In the genomic region with DNA sequence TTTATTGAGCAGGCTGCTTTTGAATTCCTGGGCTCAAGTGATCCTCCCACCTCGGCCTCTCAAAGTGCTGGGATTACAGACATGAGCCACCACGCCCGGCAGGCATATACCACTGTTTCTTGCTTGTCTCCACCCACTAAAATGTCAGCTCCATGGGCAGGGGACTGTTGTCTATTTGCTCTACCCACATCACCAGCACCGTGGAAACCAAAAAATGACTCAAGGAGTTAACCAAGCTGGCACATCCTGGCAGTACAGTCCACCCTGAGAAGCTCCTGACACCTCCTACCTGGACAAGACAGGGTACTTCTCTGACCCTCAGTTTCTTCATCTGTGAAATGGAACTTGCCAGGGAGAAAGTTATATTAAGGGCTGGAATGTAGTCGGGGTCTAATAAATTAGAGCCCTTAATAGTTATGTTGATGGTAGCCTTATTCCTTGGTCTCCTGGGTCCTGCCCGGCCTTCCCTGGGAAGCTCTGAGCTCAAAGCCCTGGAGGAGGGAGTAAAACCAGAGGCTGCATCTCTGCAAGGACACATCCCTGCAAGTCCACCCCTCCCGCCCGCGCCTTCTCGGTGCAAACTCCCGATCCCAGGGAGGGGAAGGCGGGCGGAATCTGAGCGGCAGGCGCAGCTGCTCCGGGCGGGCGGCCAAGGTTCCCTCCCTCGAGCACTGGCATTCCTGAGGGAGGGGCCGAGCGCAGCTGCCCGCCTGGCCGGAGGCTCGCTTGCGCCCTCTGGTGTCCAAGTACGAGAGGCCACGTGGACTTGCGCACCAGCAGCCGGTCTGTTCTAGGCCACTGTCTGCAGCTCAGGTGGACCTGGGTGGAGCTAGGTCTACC, we compare ENCODE assay signal across 8 cellular contexts. TPM values are rescaled to one million over a fixed set of nuclear protein-coding genes. Genes with fewer than 3 reads are reported as not detected.
A peak's percentile ranks its signal among the peaks of the same experiment; 100 is the strongest.
DNase-seq lines count a peak whose midpoint lies in the region; ATAC-seq and TF ChIP-seq lines count a peak whose summit lies in the region.

No MANE protein-coding gene starts in this region.

- peak; percentile 95 for TF ChIP-seq CTCF in GM12872 (IDR thresholded peaks at IDR 0.05; ENCODE audit: insufficient read depth, low read depth, low read length)
- peak; percentile 93 for TF ChIP-seq CTCF in LNCAP (IDR thresholded peaks at IDR 0.05)
- TF ChIP-seq CTCF in fibroblast of pulmonary artery (IDR thresholded peaks at IDR 0.05; ENCODE audit: low read length, missing control alignments), result peak; percentile 84
- peak; percentile 92 for TF ChIP-seq CTCF in neural crest cell (conservative IDR thresholded peaks at IDR 0.05)

- no peaks in the 10 kb centered on the region for H3K36me3 Mint-ChIP-seq in activated T-helper 1 cell treated with anti-CD3 and anti-CD28 coated beads, Interleukin-12 subunit alpha, Interleukin-12 subunit beta, Interleukin-2, Interleukin-4 antibody, amounts not matched to agents 30 ng/mL and 10 ng/mL and 1 ng/mL, durations not matched to agents 14 hours and 24 hours and 36 hours (ENCODE audit: low read depth)
- no peaks in the 10 kb centered on the region for H3K36me3 Mint-ChIP-seq in neural crest cell (ENCODE audit: low read depth)

- H3K4me3 Mint-ChIP-seq in activated T-helper 1 cell treated with anti-CD3 and anti-CD28 coated beads, Interleukin-12 subunit alpha, Interleukin-12 subunit beta, Interleukin-2, Interleukin-4 antibody, amounts not matched to agents 30 ng/mL and 10 ng/mL and 1 ng/mL, durations not matched to agents 14 hours and 24 hours and 36 hours, result no peak overlapping the region
- H3K4me3 Mint-ChIP-seq in neural crest cell, result no peak overlapping the region

- no peak overlapping the region for H3K27ac Mint-ChIP-seq in activated T-helper 1 cell treated with anti-CD3 and anti-CD28 coated beads, Interleukin-12 subunit alpha, Interleukin-12 subunit beta, Interleukin-2, Interleukin-4 antibody, amounts not matched to agents 30 ng/mL and 10 ng/mL and 1 ng/mL, durations not matched to agents 14 hours and 24 hours and 36 hours
- no peak overlapping the region for H3K27ac Mint-ChIP-seq in neural crest cell (ENCODE audit: unreplicated experiment)

- intact Hi-C loops in activated T-helper 1 cell treated with anti-CD3 and anti-CD28 coated beads, Interleukin-12 subunit alpha, Interleukin-12 subunit beta, Interleukin-2, Interleukin-4 antibody, amounts not matched to agents 30 ng/mL and 10 ng/mL and 1 ng/mL, durations not matched to agents 14 hours and 24 hours and 36 hours (cut with micrococcal nuclease), result loop anchor here (1.0 kb wide), 1 partner anchor 93 kb away; no protein-coding TSS in a partner anchor

- no peaks in the 10 kb centered on the region for H3K4me1 Mint-ChIP-seq in activated T-helper 1 cell treated with anti-CD3 and anti-CD28 coated beads, Interleukin-12 subunit alpha, Interleukin-12 subunit beta, Interleukin-2, Interleukin-4 antibody, amounts not matched to agents 30 ng/mL and 10 ng/mL and 1 ng/mL, durations not matched to agents 14 hours and 24 hours and 36 hours (ENCODE audit: low read depth)
- no peaks in the 10 kb centered on the region for H3K4me1 Mint-ChIP-seq in neural crest cell

- peaks cover 16% of the 10 kb centered on the region for H3K27me3 Mint-ChIP-seq in activated T-helper 1 cell treated with anti-CD3 and anti-CD28 coated beads, Interleukin-12 subunit alpha, Interleukin-12 subunit beta, Interleukin-2, Interleukin-4 antibody, amounts not matched to agents 30 ng/mL and 10 ng/mL and 1 ng/mL, durations not matched to agents 14 hours and 24 hours and 36 hours (ENCODE audit: insufficient read depth)
- peaks cover 22% of the 10 kb centered on the region for H3K27me3 Mint-ChIP-seq in neural crest cell (ENCODE audit: low read depth)

- DNase-seq in RKO (ENCODE audit: low spot score), result peak; percentile 91
- peak; percentile 72 for DNase-seq in activated T-helper 1 cell treated with anti-CD3 and anti-CD28 coated beads, Interleukin-12 subunit alpha, Interleukin-12 subunit beta, Interleukin-2, Interleukin-4 antibody, amounts not matched to agents 30 ng/mL and 10 ng/mL and 1 ng/mL, durations not matched to agents 14 hours and 24 hours and 36 hours (ENCODE audit: low spot score)
- peak; percentile 95 for DNase-seq in fibroblast of pulmonary artery (ENCODE audit: low read depth)
- DNase-seq in neural crest cell (ENCODE audit: low read depth, low spot score), result peak; percentile 98
- DNase-seq in stimulated activated naive CD8-positive, alpha-beta T cell treated with anti-CD3 and anti-CD28 coated beads, Interleukin-15, Interleukin-2, amounts not matched to agents 100 U/mL and 50 U/mL, for 24 hours, result peak; percentile 94

- H3K9me3 Mint-ChIP-seq in activated T-helper 1 cell treated with anti-CD3 and anti-CD28 coated beads, Interleukin-12 subunit alpha, Interleukin-12 subunit beta, Interleukin-2, Interleukin-4 antibody, amounts not matched to agents 30 ng/mL and 10 ng/mL and 1 ng/mL, durations not matched to agents 14 hours and 24 hours and 36 hours, result no peaks in the 10 kb centered on the region
- H3K9me3 Mint-ChIP-seq in neural crest cell, result no peaks in the 10 kb centered on the region

- H3K4me3 ChIP-seq in fibroblast of pulmonary artery (replicated peaks; ENCODE audit: low read depth, low read length), result no peak overlapping the region

- peak; percentile 96 for ATAC-seq in stimulated activated naive CD8-positive, alpha-beta T cell treated with anti-CD3 and anti-CD28 coated beads, Interleukin-15, Interleukin-2, amounts not matched to agents 100 U/mL and 50 U/mL, for 24 hours
- ATAC-seq in HG02623 (IDR thresholded peaks at IDR 0.05; ENCODE audit: unreplicated experiment), result no peak

RNA-seq across cellular contexts. Expression of a gene that starts 14.1 kb away (rescaled TPM):
- not detected in 2 replicates for total RNA-seq in activated T-helper 1 cell treated with anti-CD3 and anti-CD28 coated beads, Interleukin-12 subunit alpha, Interleukin-12 subunit beta, Interleukin-2, Interleukin-4 antibody, amounts not matched to agents 30 ng/mL and 10 ng/mL and 1 ng/mL, durations not matched to agents 14 hours and 24 hours and 36 hours
- not detected in 2 replicates for total RNA-seq in neural crest cell

RNA-seq across cellular contexts. Expression of a gene that starts 17.1 kb away (rescaled TPM):
- 0.67 and 0.76 TPM in 2 replicates for total RNA-seq in activated T-helper 1 cell treated with anti-CD3 and anti-CD28 coated beads, Interleukin-12 subunit alpha, Interleukin-12 subunit beta, Interleukin-2, Interleukin-4 antibody, amounts not matched to agents 30 ng/mL and 10 ng/mL and 1 ng/mL, durations not matched to agents 14 hours and 24 hours and 36 hours
- 0.61 and 0.86 TPM in 2 replicates for total RNA-seq in neural crest cell

RNA-seq across cellular contexts. Expression of a gene that starts 58.7 kb away (rescaled TPM):
- total RNA-seq in activated T-helper 1 cell treated with anti-CD3 and anti-CD28 coated beads, Interleukin-12 subunit alpha, Interleukin-12 subunit beta, Interleukin-2, Interleukin-4 antibody, amounts not matched to agents 30 ng/mL and 10 ng/mL and 1 ng/mL, durations not matched to agents 14 hours and 24 hours and 36 hours, result 64.1 and 70.5 TPM in 2 replicates
- total RNA-seq in neural crest cell, result 0.89 and 0.93 TPM in 2 replicates

Comparison
In these comparisons a context has a peak if more than half of its experiments do, and no peak if none do; other contexts are left out.
1. RNA of a gene that starts 58.7 kb away (total RNA-seq): 64.1 to 70.5 TPM in activated T-helper 1 cell treated with anti-CD3 and anti-CD28 coated beads, Interleukin-12 subunit alpha, Interleukin-12 subunit beta, Interleukin-2, Interleukin-4 antibody, amounts not matched to agents 30 ng/mL and 10 ng/mL and 1 ng/mL, durations not matched to agents 14 hours and 24 hours and 36 hours; 0.89 to 0.93 TPM in neural crest cell; every median in the first group is over 10 times any median in the second.
2. Peak in every context shown above with its lines, with median percentiles within 50 percentile points of each other: CTCF ChIP-seq and DNase-seq.